ENCODE assay signal across 9 cellular contexts in the genomic region with DNA sequence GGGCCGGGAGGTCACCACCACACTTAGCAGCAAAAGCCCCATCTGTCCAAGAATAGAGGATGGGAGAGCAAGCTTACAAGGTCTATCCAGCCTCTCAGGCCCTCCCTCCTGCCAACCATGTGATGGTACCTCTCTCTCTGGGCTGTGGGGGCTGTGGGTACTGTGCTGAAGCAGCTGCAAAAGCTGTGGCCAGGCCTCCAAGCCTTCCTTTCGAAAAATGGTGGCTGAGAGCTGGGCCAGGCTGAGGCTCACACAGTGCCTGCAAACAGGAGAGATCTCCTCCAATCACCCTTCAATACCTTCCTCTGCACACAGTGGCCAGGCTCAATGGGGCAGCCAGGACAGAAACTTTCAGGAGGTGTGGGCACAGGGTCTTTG. TPM values are rescaled to one million over a fixed set of nuclear protein-coding genes. Genes with fewer than 3 reads are reported as not detected.
A peak's percentile ranks its signal among the peaks of the same experiment; 100 is the strongest.
DNase-seq lines count a peak whose midpoint lies in the region; ATAC-seq and TF ChIP-seq lines count a peak whose summit lies in the region.
"Had no signal": no experiment of that assay in that cellular context is flagged by ENCODE, and none has a peak within 500 bp of the region (broad histone marks: within the 10 kb centered on the region; RNA-seq: fewer than 3 reads in every experiment).

No MANE protein-coding gene starts in this region.

- no peaks in the 10 kb centered on the region for H3K27me3 Mint-ChIP-seq in activated naive CD4-positive, alpha-beta T cell treated with anti-CD3 and anti-CD28 coated beads, Interleukin-2, amount 50 U/mL, for 24 hours
- H3K27me3 Mint-ChIP-seq in activated T-helper 2 cell treated with anti-CD3 and anti-CD28 coated beads, Interferon-gamma antibody, Interleukin-2, Interleukin-4, amounts not matched to agents 10 μg/mL and 5 μg/mL and 100 μg/mL, durations not matched to agents 14 hours and 24 hours and 36 hours (ENCODE audit: low read depth) = no peaks in the 10 kb centered on the region
- peaks cover 8 to 21% (median 11%) of the 10 kb centered on the region in 3 donors for H3K27me3 Mint-ChIP-seq in immature natural killer cell (ENCODE audit: low read depth in 3 of 3)

- no peaks in the 10 kb centered on the region for H3K9me3 ChIP-seq in thoracic aorta

- peaks cover 5 to 11% of the 10 kb centered on the region in 2 donors for H3K4me1 ChIP-seq in thoracic aorta (ENCODE audit: control insufficient read depth in 1 of 2, low read depth in 2 of 2)

- in situ Hi-C loops in GM13977 (cut with MboI; ENCODE audit: low pct_unique_long_range_greater_than_20kb, low sequenced_read_pairs, unreplicated experiment) = no loop called here

- TF ChIP-seq CTCF in thoracic aorta (IDR thresholded peaks at IDR 0.05) = no peak
- TF ChIP-seq CTCF in GM13977 (IDR thresholded peaks at IDR 0.05; ENCODE audit: extremely low read depth, insufficient read depth, missing control alignments) = no peak

- H3K9me3 Mint-ChIP-seq in activated naive CD4-positive, alpha-beta T cell treated with anti-CD3 and anti-CD28 coated beads, Interleukin-2, amount 50 U/mL, for 24 hours = no peaks in the 10 kb centered on the region
- H3K9me3 Mint-ChIP-seq in activated T-helper 2 cell treated with anti-CD3 and anti-CD28 coated beads, Interferon-gamma antibody, Interleukin-2, Interleukin-4, amounts not matched to agents 10 μg/mL and 5 μg/mL and 100 μg/mL, durations not matched to agents 14 hours and 24 hours and 36 hours = no peaks in the 10 kb centered on the region
- H3K9me3 Mint-ChIP-seq in immature natural killer cell = no peaks in the 10 kb centered on the region

- no peak for DNase-seq in activated naive CD4-positive, alpha-beta T cell (lab: John Stamatoyannopoulos, UW)
- no peak for DNase-seq in activated T-helper 2 cell treated with anti-CD3 and anti-CD28 coated beads, Interferon-gamma antibody, Interleukin-2, Interleukin-4, amounts not matched to agents 10 μg/mL and 5 μg/mL and 100 μg/mL, durations not matched to agents 14 hours and 24 hours and 36 hours (ENCODE audit: low spot score)
- peak in 2 of 3 donors; percentile 26 to 33 for DNase-seq in immature natural killer cell
- DNase-seq in thoracic aorta (ENCODE audit: low spot score) = no peak
- DNase-seq in GM13977 (ENCODE audit: low spot score) = no peak
- no peak for DNase-seq in NCI-H510A treated with DMSO at 0.1 percent for 48 hours (lab: John Stamatoyannopoulos, UW)
- DNase-seq in stimulated activated CD8-positive, alpha-beta memory T cell treated with anti-CD3 and anti-CD28 coated beads, Interleukin-4, amount 100 ng/mL, for 48 hours = no peak

- H3K36me3 ChIP-seq in thoracic aorta = peaks cover 41% of the 10 kb centered on the region

- ATAC-seq in thoracic aorta (ENCODE audit: insufficient number of reproducible peaks, low FRiP score, low read depth) = no peak

- peaks cover 7% of the 10 kb centered on the region for H3K36me3 Mint-ChIP-seq in activated naive CD4-positive, alpha-beta T cell treated with anti-CD3 and anti-CD28 coated beads, Interleukin-2, amount 50 U/mL, for 24 hours
- peaks cover 66% of the 10 kb centered on the region for H3K36me3 Mint-ChIP-seq in activated T-helper 2 cell treated with anti-CD3 and anti-CD28 coated beads, Interferon-gamma antibody, Interleukin-2, Interleukin-4, amounts not matched to agents 10 μg/mL and 5 μg/mL and 100 μg/mL, durations not matched to agents 14 hours and 24 hours and 36 hours (ENCODE audit: low read depth)
- peaks cover 3 to 10% (median 4%) of the 10 kb centered on the region in 3 donors for H3K36me3 Mint-ChIP-seq in immature natural killer cell

- peak overlapping the region; percentile 79 for H3K27ac Mint-ChIP-seq in activated naive CD4-positive, alpha-beta T cell treated with anti-CD3 and anti-CD28 coated beads, Interleukin-2, amount 50 U/mL, for 24 hours
- peak overlapping the region; percentile 81 for H3K27ac Mint-ChIP-seq in activated T-helper 2 cell treated with anti-CD3 and anti-CD28 coated beads, Interferon-gamma antibody, Interleukin-2, Interleukin-4, amounts not matched to agents 10 μg/mL and 5 μg/mL and 100 μg/mL, durations not matched to agents 14 hours and 24 hours and 36 hours
- H3K27ac Mint-ChIP-seq in immature natural killer cell = peak overlapping the region; percentile 85 to 98 (median 94)

- peaks cover 48% of the 10 kb centered on the region for H3K4me1 Mint-ChIP-seq in activated naive CD4-positive, alpha-beta T cell treated with anti-CD3 and anti-CD28 coated beads, Interleukin-2, amount 50 U/mL, for 24 hours
- H3K4me1 Mint-ChIP-seq in activated T-helper 2 cell treated with anti-CD3 and anti-CD28 coated beads, Interferon-gamma antibody, Interleukin-2, Interleukin-4, amounts not matched to agents 10 μg/mL and 5 μg/mL and 100 μg/mL, durations not matched to agents 14 hours and 24 hours and 36 hours (ENCODE audit: low read depth) = peaks cover 17% of the 10 kb centered on the region
- H3K4me1 Mint-ChIP-seq in immature natural killer cell = peaks cover 31 to 32% of the 10 kb centered on the region in 2 donors

- H3K4me3 Mint-ChIP-seq in activated naive CD4-positive, alpha-beta T cell treated with anti-CD3 and anti-CD28 coated beads, Interleukin-2, amount 50 U/mL, for 24 hours = peak overlapping the region; percentile 92
- peak overlapping the region; percentile 88 for H3K4me3 Mint-ChIP-seq in activated T-helper 2 cell treated with anti-CD3 and anti-CD28 coated beads, Interferon-gamma antibody, Interleukin-2, Interleukin-4, amounts not matched to agents 10 μg/mL and 5 μg/mL and 100 μg/mL, durations not matched to agents 14 hours and 24 hours and 36 hours (ENCODE audit: low read depth)
- H3K4me3 Mint-ChIP-seq in immature natural killer cell = peak overlapping the region; percentile 89 to 93 (median 91)

- no peaks in the 10 kb centered on the region for H3K27me3 ChIP-seq in thoracic aorta (replicated peaks; ENCODE audit: insufficient read depth)

- H3K4me3 ChIP-seq in thoracic aorta = peak overlapping the region; percentile 82

- H3K27ac ChIP-seq in thoracic aorta = no peak overlapping the region

- intact Hi-C loops in activated T-helper 2 cell treated with anti-CD3 and anti-CD28 coated beads, Interferon-gamma antibody, Interleukin-2, Interleukin-4, amounts not matched to agents 10 μg/mL and 5 μg/mL and 100 μg/mL, durations not matched to agents 14 hours and 24 hours and 36 hours (cut with micrococcal nuclease) = no loop called here

RNA-seq across cellular contexts. Expression of gene IPO4, which starts 1.1 kb away (rescaled TPM):
- total RNA-seq in activated T-helper 2 cell treated with anti-CD3 and anti-CD28 coated beads, Interferon-gamma antibody, Interleukin-2, Interleukin-4, amounts not matched to agents 10 μg/mL and 5 μg/mL and 100 μg/mL, durations not matched to agents 14 hours and 24 hours and 36 hours = 77.0 and 80.4 TPM in 2 replicates
- 10 to 100 TPM; 10.1 to 21.0 (median 11.3) TPM for polyA plus RNA-seq in immature natural killer cell
- total RNA-seq in thoracic aorta = 10 to 100 TPM; 19.9 to 64.6 TPM

RNA-seq across cellular contexts. Expression of gene TM9SF1, which starts 7.7 kb away (rescaled TPM):
- 27.8 and 30.8 TPM in 2 replicates for total RNA-seq in activated T-helper 2 cell treated with anti-CD3 and anti-CD28 coated beads, Interferon-gamma antibody, Interleukin-2, Interleukin-4, amounts not matched to agents 10 μg/mL and 5 μg/mL and 100 μg/mL, durations not matched to agents 14 hours and 24 hours and 36 hours
- polyA plus RNA-seq in immature natural killer cell = 10 to 100 TPM; 31.0 to 60.5 (median 42.4) TPM
- total RNA-seq in thoracic aorta = 10 to 100 TPM; 51.8 to 81.9 TPM

RNA-seq across cellular contexts. Expression of gene REC8, which starts 15.6 kb away (rescaled TPM):
- 20.0 and 28.2 TPM in 2 replicates for total RNA-seq in activated T-helper 2 cell treated with anti-CD3 and anti-CD28 coated beads, Interferon-gamma antibody, Interleukin-2, Interleukin-4, amounts not matched to agents 10 μg/mL and 5 μg/mL and 100 μg/mL, durations not matched to agents 14 hours and 24 hours and 36 hours
- polyA plus RNA-seq in immature natural killer cell = 10 to 100 TPM in 1 of 3 donors, 1 to 10 TPM in 2; 1.7 to 15.2 (median 3.8) TPM
- total RNA-seq in thoracic aorta = 10 to 100 TPM; 13.1 to 23.6 TPM
- total RNA-seq: Daoy had no signal

RNA-seq across cellular contexts. Expression of gene TSSK4, which starts 18.0 kb away (rescaled TPM):
- total RNA-seq in activated T-helper 2 cell treated with anti-CD3 and anti-CD28 coated beads, Interferon-gamma antibody, Interleukin-2, Interleukin-4, amounts not matched to agents 10 μg/mL and 5 μg/mL and 100 μg/mL, durations not matched to agents 14 hours and 24 hours and 36 hours = 0.21 TPM in 1 of 2 replicates, not detected in the other
- 1 to 10 TPM in 2 of 3 donors, under 1 TPM in 1; 0.38 to 3.0 (median 3.0) TPM for polyA plus RNA-seq in immature natural killer cell
- not detected for total RNA-seq in thoracic aorta
- total RNA-seq: Daoy had no signal

RNA-seq across cellular contexts. Expression of gene CHMP4A, which starts 25.8 kb away (rescaled TPM):
- total RNA-seq in activated T-helper 2 cell treated with anti-CD3 and anti-CD28 coated beads, Interferon-gamma antibody, Interleukin-2, Interleukin-4, amounts not matched to agents 10 μg/mL and 5 μg/mL and 100 μg/mL, durations not matched to agents 14 hours and 24 hours and 36 hours = 80.0 and 82.4 TPM in 2 replicates
- 100 to 1,000 TPM; 162 to 203 (median 168) TPM for polyA plus RNA-seq in immature natural killer cell
- 10 to 100 TPM; 33.4 to 58.3 TPM for total RNA-seq in thoracic aorta

Comparison
In these comparisons a context has a peak if more than half of its experiments do, and no peak if none do; other contexts are left out.
1. DNase-seq: peak in immature natural killer cell (2 of 3); none in activated naive CD4-positive, alpha-beta T cell (0 of 4), activated T-helper 2 cell treated with anti-CD3 and anti-CD28 coated beads, Interferon-gamma antibody, Interleukin-2, Interleukin-4, amounts not matched to agents 10 μg/mL and 5 μg/mL and 100 μg/mL, durations not matched to agents 14 hours and 24 hours and 36 hours (single experiment), thoracic aorta (single experiment), GM13977 (single experiment), NCI-H510A treated with DMSO at 0.1 percent for 48 hours (single experiment) and stimulated activated CD8-positive, alpha-beta memory T cell treated with anti-CD3 and anti-CD28 coated beads, Interleukin-4, amount 100 ng/mL, for 48 hours (single experiment).
2. Peak in every context shown above with its lines, with median percentiles within 50 percentile points of each other: H3K27ac Mint-ChIP-seq and H3K4me3 Mint-ChIP-seq.